In genomic region chr1:238960071-238960470, GRCh38 we compare ENCODE assay signal across 19 cellular contexts.
DNase-seq lines count a peak whose midpoint lies in the region; TF ChIP-seq lines count a peak whose summit lies in the region.
"Had no signal": no experiment of that assay in that cellular context is flagged by ENCODE, and none has a peak within 500 bp of the region (broad histone marks: within the 10 kb centered on the region; RNA-seq: fewer than 3 reads in every experiment).

No MANE protein-coding gene starts in this region.

- H3K27ac Mint-ChIP-seq in activated naive CD4-positive, alpha-beta T cell treated with anti-CD3 and anti-CD28 coated beads for 36 hours: no peak overlapping the region
- no peak overlapping the region for H3K27ac Mint-ChIP-seq in activated T-helper 1 cell treated with anti-CD3 and anti-CD28 coated beads, Interleukin-12 subunit alpha, Interleukin-12 subunit beta, Interleukin-2, Interleukin-4 antibody, amounts not matched to agents 30 ng/mL and 10 ng/mL and 1 ng/mL, durations not matched to agents 14 hours and 24 hours and 36 hours
- H3K27ac Mint-ChIP-seq: activated CD4-positive, alpha-beta memory T cell treated with anti-CD3 and anti-CD28 coated beads, Interleukin-2, amount 10 ng/mL, durations not matched to agents 7 days and 5 days; stimulated activated naive CD8-positive, alpha-beta T cell treated with anti-CD3 and anti-CD28 coated beads, Interleukin-15, Interleukin-2, amounts not matched to agents 100 ng/mL and 50 ng/mL, for 24 hours; T-helper 2 cell treated with Interferon-gamma antibody and Interleukin-4, amounts not matched to agents 5 μg/mL and 100 μg/mL, for 36 hours had no signal

- H3K4me1 Mint-ChIP-seq in activated naive CD4-positive, alpha-beta T cell treated with anti-CD3 and anti-CD28 coated beads for 36 hours (ENCODE audit: low read depth): no peaks in the 10 kb centered on the region
- H3K4me1 Mint-ChIP-seq in activated T-helper 1 cell treated with anti-CD3 and anti-CD28 coated beads, Interleukin-12 subunit alpha, Interleukin-12 subunit beta, Interleukin-2, Interleukin-4 antibody, amounts not matched to agents 30 ng/mL and 10 ng/mL and 1 ng/mL, durations not matched to agents 14 hours and 24 hours and 36 hours (ENCODE audit: low read depth): no peaks in the 10 kb centered on the region
- H3K4me1 Mint-ChIP-seq: activated CD4-positive, alpha-beta memory T cell treated with anti-CD3 and anti-CD28 coated beads, Interleukin-2, amount 10 ng/mL, durations not matched to agents 7 days and 5 days had no signal

- CTCF ChIA-PET in activated naive CD4-positive, alpha-beta T cell treated with anti-CD3 and anti-CD28 coated beads for 36 hours (lab: Charles Lee): no interaction called here

- intact Hi-C loops in activated naive CD4-positive, alpha-beta T cell treated with anti-CD3 and anti-CD28 coated beads for 36 hours (cut with micrococcal nuclease): no loop called here
- intact Hi-C loops in activated T-helper 1 cell treated with anti-CD3 and anti-CD28 coated beads, Interleukin-12 subunit alpha, Interleukin-12 subunit beta, Interleukin-2, Interleukin-4 antibody, amounts not matched to agents 30 ng/mL and 10 ng/mL and 1 ng/mL, durations not matched to agents 14 hours and 24 hours and 36 hours (cut with micrococcal nuclease): no loop called here

- H3K4me3 Mint-ChIP-seq in activated naive CD4-positive, alpha-beta T cell treated with anti-CD3 and anti-CD28 coated beads for 36 hours: no peak overlapping the region
- no peak overlapping the region for H3K4me3 Mint-ChIP-seq in activated T-helper 1 cell treated with anti-CD3 and anti-CD28 coated beads, Interleukin-12 subunit alpha, Interleukin-12 subunit beta, Interleukin-2, Interleukin-4 antibody, amounts not matched to agents 30 ng/mL and 10 ng/mL and 1 ng/mL, durations not matched to agents 14 hours and 24 hours and 36 hours
- H3K4me3 Mint-ChIP-seq: activated CD4-positive, alpha-beta memory T cell treated with anti-CD3 and anti-CD28 coated beads, Interleukin-2, amount 10 ng/mL, durations not matched to agents 7 days and 5 days; stimulated activated naive CD8-positive, alpha-beta T cell treated with anti-CD3 and anti-CD28 coated beads, Interleukin-15, Interleukin-2, amounts not matched to agents 100 ng/mL and 50 ng/mL, for 24 hours; T-helper 2 cell treated with Interferon-gamma antibody and Interleukin-4, amounts not matched to agents 5 μg/mL and 100 μg/mL, for 36 hours had no signal

- H3K36me3 Mint-ChIP-seq in activated naive CD4-positive, alpha-beta T cell treated with anti-CD3 and anti-CD28 coated beads for 36 hours (ENCODE audit: low read depth): no peaks in the 10 kb centered on the region
- no peaks in the 10 kb centered on the region for H3K36me3 Mint-ChIP-seq in activated T-helper 1 cell treated with anti-CD3 and anti-CD28 coated beads, Interleukin-12 subunit alpha, Interleukin-12 subunit beta, Interleukin-2, Interleukin-4 antibody, amounts not matched to agents 30 ng/mL and 10 ng/mL and 1 ng/mL, durations not matched to agents 14 hours and 24 hours and 36 hours (ENCODE audit: low read depth)

- H3K4me3 ChIP-seq in epithelial cell of esophagus (ENCODE audit: low read length): no peak overlapping the region
- H3K4me3 ChIP-seq: BLaER1 treated with 17β-estradiol and CSF1 and Interleukin-3, amounts not matched to agents 10 nM and 100 nM; PC-9 had no signal

- peaks cover 13% of the 10 kb centered on the region for H3K9me3 Mint-ChIP-seq in activated naive CD4-positive, alpha-beta T cell treated with anti-CD3 and anti-CD28 coated beads for 36 hours
- H3K9me3 Mint-ChIP-seq in activated T-helper 1 cell treated with anti-CD3 and anti-CD28 coated beads, Interleukin-12 subunit alpha, Interleukin-12 subunit beta, Interleukin-2, Interleukin-4 antibody, amounts not matched to agents 30 ng/mL and 10 ng/mL and 1 ng/mL, durations not matched to agents 14 hours and 24 hours and 36 hours: peaks cover 6% of the 10 kb centered on the region

- TF ChIP-seq CTCF in epithelial cell of esophagus (IDR thresholded peaks at IDR 0.05; ENCODE audit: insufficient read depth, low read depth, low read length, missing control alignments) (no peak), GM20000 (IDR thresholded peaks at IDR 0.05; ENCODE audit: extremely low read depth, missing control alignments) (no peak)

- peak; percentile 88 for DNase-seq in EL
- peak; percentile 80 for DNase-seq in NCI-H226
- DNase-seq in epithelial cell of esophagus (ENCODE audit: low read depth): peak; percentile 88
- peak; percentile 74 for DNase-seq in non-pigmented ciliary epithelial cell (ENCODE audit: low read depth)
- no peak for DNase-seq in activated naive CD4-positive, alpha-beta T cell treated with anti-CD3 and anti-CD28 coated beads for 36 hours
- DNase-seq in GM20000 (ENCODE audit: low spot score): no peak
- no peak for DNase-seq in activated T-helper 1 cell treated with anti-CD3 and anti-CD28 coated beads, Interleukin-12 subunit alpha, Interleukin-12 subunit beta, Interleukin-2, Interleukin-4 antibody, amounts not matched to agents 30 ng/mL and 10 ng/mL and 1 ng/mL, durations not matched to agents 14 hours and 24 hours and 36 hours (ENCODE audit: low spot score)
- DNase-seq in hypothalamus (lab: John Stamatoyannopoulos, UW): no peak
- DNase-seq: activated CD4-positive, alpha-beta memory T cell treated with anti-CD3 and anti-CD28 coated beads, Interleukin-2, amount 10 ng/mL, durations not matched to agents 7 days and 5 days; activated effector memory CD4-positive, alpha-beta T cell treated with anti-CD3 and anti-CD28 coated beads, Interleukin-2, amount 50 U/mL, for 16 hours; caudate nucleus; H7; midbrain; MV-4-11; PC-9; stimulated activated CD4-positive, alpha-beta T cell treated with anti-CD3 and anti-CD28 coated beads, Interleukin-4, amount 100 ng/mL, for 24 hours had no signal

- no peaks in the 10 kb centered on the region for H3K27me3 Mint-ChIP-seq in activated naive CD4-positive, alpha-beta T cell treated with anti-CD3 and anti-CD28 coated beads for 36 hours (ENCODE audit: low read depth)
- no peaks in the 10 kb centered on the region for H3K27me3 Mint-ChIP-seq in activated T-helper 1 cell treated with anti-CD3 and anti-CD28 coated beads, Interleukin-12 subunit alpha, Interleukin-12 subunit beta, Interleukin-2, Interleukin-4 antibody, amounts not matched to agents 30 ng/mL and 10 ng/mL and 1 ng/mL, durations not matched to agents 14 hours and 24 hours and 36 hours (ENCODE audit: insufficient read depth)
- H3K27me3 Mint-ChIP-seq: activated CD4-positive, alpha-beta memory T cell treated with anti-CD3 and anti-CD28 coated beads, Interleukin-2, amount 10 ng/mL, durations not matched to agents 7 days and 5 days; stimulated activated naive CD8-positive, alpha-beta T cell treated with anti-CD3 and anti-CD28 coated beads, Interleukin-15, Interleukin-2, amounts not matched to agents 100 ng/mL and 50 ng/mL, for 24 hours had no signal

Comparison
In these comparisons a context has a peak if more than half of its experiments do, and no peak if none do; other contexts are left out.
1. DNase-seq: peak in EL (single experiment), NCI-H226 (single experiment), epithelial cell of esophagus (single experiment) and non-pigmented ciliary epithelial cell (single experiment); none in activated naive CD4-positive, alpha-beta T cell treated with anti-CD3 and anti-CD28 coated beads for 36 hours (single experiment), GM20000 (single experiment), activated T-helper 1 cell treated with anti-CD3 and anti-CD28 coated beads, Interleukin-12 subunit alpha, Interleukin-12 subunit beta, Interleukin-2, Interleukin-4 antibody, amounts not matched to agents 30 ng/mL and 10 ng/mL and 1 ng/mL, durations not matched to agents 14 hours and 24 hours and 36 hours (single experiment) and hypothalamus (0 of 51).